ENCODE assay signal across 17 cellular contexts in genomic region chr20:25323486-25324246, GRCh38.
DNase-seq lines count a peak whose midpoint lies in the region; ATAC-seq and TF ChIP-seq lines count a peak whose summit lies in the region.
"Had no signal": no experiment of that assay in that cellular context is flagged by ENCODE, and none has a peak within 500 bp of the region (broad histone marks: within the 10 kb centered on the region; RNA-seq: fewer than 3 reads in every experiment).

No MANE protein-coding gene starts in this region.

- no peaks in the 10 kb centered on the region for H3K27me3 Mint-ChIP-seq in H9 (ENCODE audit: low read depth)
- no peaks in the 10 kb centered on the region for H3K27me3 Mint-ChIP-seq in effector memory CD8-positive, alpha-beta T cell
- H3K27me3 Mint-ChIP-seq: T-cell had no signal

- peaks cover 17 to 48% (median 31%) of the 10 kb centered on the region in 11 experiments for H3K36me3 ChIP-seq in BLaER1 treated with 17β-estradiol and CSF1 and Interleukin-3, amounts not matched to agents 10 nM and 100 nM
- H3K36me3 ChIP-seq in mesenchymal stem cell (ENCODE audit: control insufficient read depth in 1 of 2, insufficient read depth in 2 of 2, low read depth in 1 of 2, low read length in 2 of 2): peaks cover 26 to 41% of the 10 kb centered on the region in 2 experiments

- no peak for ATAC-seq in effector memory CD8-positive, alpha-beta T cell (replicated peaks)
- no peak for ATAC-seq in activated naive CD4-positive, alpha-beta T cell treated with anti-CD3 and anti-CD28 coated beads, Interleukin-2, amount 50 U/mL, for 72 hours
- ATAC-seq: T-cell had no signal

- H3K79me1 ChIP-seq in H9 (ENCODE audit: insufficient read depth, low read depth, low read length, poor library complexity, severe bottlenecking) (peaks cover 3% of the 10 kb centered on the region), mesenchymal stem cell (replicated peaks; ENCODE audit: low read length, poor library complexity, severe bottlenecking) (peaks cover 60% of the 10 kb centered on the region)

- H2BK120ac ChIP-seq in H9 (ENCODE audit: low read depth, low read length, poor library complexity, severe bottlenecking) (no peak overlapping the region), mesenchymal stem cell (ENCODE audit: low read depth, low read length) (no peak overlapping the region)

- H3K4me2 ChIP-seq in BLaER1 treated with 17β-estradiol and CSF1 and Interleukin-3, amounts not matched to agents 10 nM and 100 nM: peak overlapping the region; percentile 15 to 90 (median 46); a peak in 21 of 22 replicates
- H3K4me2 ChIP-seq in H9 (ENCODE audit: insufficient read depth, insufficient read length, low read length) (no peak overlapping the region), mesenchymal stem cell (ENCODE audit: low read length, poor library complexity, severe bottlenecking) (no peak overlapping the region)
- H3K4me2 ChIP-seq: KMS-11 had no signal

- H2BK12ac ChIP-seq in H9 (ENCODE audit: insufficient read length, low read depth, low read length) (no peak overlapping the region), mesenchymal stem cell (ENCODE audit: low read length in 2 of 2) (no peak overlapping the region)

- H3T11ph ChIP-seq in H9 (ENCODE audit: low read length): no peak overlapping the region

- H3K14ac ChIP-seq in H9 (ENCODE audit: insufficient read depth, low read length) (no peak overlapping the region; the same call in 1 of the 2 replicates), mesenchymal stem cell (ENCODE audit: low read length in 2 of 2) (no peak overlapping the region)

- H2BK15ac ChIP-seq in H9 (ENCODE audit: low read depth, low read length) (no peak overlapping the region), mesenchymal stem cell (ENCODE audit: low read depth, poor library complexity, severe bottlenecking) (no peak overlapping the region)

- H3K4me3 ChIP-seq in BLaER1 treated with 17β-estradiol and CSF1 and Interleukin-3, amounts not matched to agents 10 nM and 100 nM: no peak overlapping the region
- no peak overlapping the region for H3K4me3 ChIP-seq in mesenchymal stem cell (ENCODE audit: insufficient read depth in 1 of 2, low read depth in 1 of 2, low read length in 2 of 2)
- H3K4me3 ChIP-seq: sigmoid colon had no signal

- H2AK5ac ChIP-seq in H9 (ENCODE audit: insufficient read length, low read length) (no peak overlapping the region), mesenchymal stem cell (ENCODE audit: low read length, severe bottlenecking) (no peak overlapping the region)

- H3K18ac ChIP-seq in H9 (ENCODE audit: insufficient read length, low read depth, low read length) (no peak overlapping the region), mesenchymal stem cell (ENCODE audit: low read depth in 1 of 2, low read length in 2 of 2) (no peak overlapping the region)

- no peak overlapping the region for H4K5ac ChIP-seq in H9 (ENCODE audit: insufficient read length, low read depth, low read length)

- H3K79me2 ChIP-seq in H9 (ENCODE audit: insufficient read depth, low read length): no peaks in the 10 kb centered on the region

- H3K27ac ChIP-seq in BLaER1 treated with 17β-estradiol and CSF1 and Interleukin-3, amounts not matched to agents 10 nM and 100 nM: peak overlapping the region in 9 of 11 experiments; percentile 4 to 76 (median 46); a peak in 12 of 22 replicates
- H3K27ac ChIP-seq in H9 (ENCODE audit: insufficient read length, low read depth, low read length): no peak overlapping the region
- no peak overlapping the region for H3K27ac ChIP-seq in mesenchymal stem cell (ENCODE audit: low read length, poor library complexity, severe bottlenecking)
- H3K27ac ChIP-seq: KMS-11, sigmoid colon had no signal

- peak overlapping the region in 2 of 3 experiments; percentile 74 to 80; a peak in 3 of 7 replicates for H3K27ac Mint-ChIP-seq in H9
- H3K27ac Mint-ChIP-seq in effector memory CD8-positive, alpha-beta T cell: peak overlapping the region; percentile 55 to 89
- H3K27ac Mint-ChIP-seq in activated naive CD4-positive, alpha-beta T cell treated with anti-CD3 and anti-CD28 coated beads, Interleukin-2, amount 50 U/mL, for 72 hours: peak overlapping the region in 1 of 2 donors; percentile 36
- H3K27ac Mint-ChIP-seq: T-cell had no signal

- no CpG with 5 or more reads among the region's 12 CpGs for whole genome bisulfite sequencing in H9 (ENCODE audit: extremely low coverage, insufficient read length, low lambda C conversion rate)
- 91% methylated on average over 12 of the region's 12 CpGs for WGBS in mesenchymal stem cell

- no peak for DNase-seq in H9
- DNase-seq in effector memory CD8-positive, alpha-beta T cell: no peak
- DNase-seq in mesenchymal stem cell: no peak
- DNase-seq in activated naive CD4-positive, alpha-beta T cell treated with anti-CD3 and anti-CD28 coated beads, Interleukin-2, amount 50 U/mL, for 72 hours (ENCODE audit: low spot score in 2 of 2): no peak
- DNase-seq in retina: no peak
- DNase-seq in NCI-H82 (lab: John Stamatoyannopoulos, UW): no peak
- DNase-seq in cerebellar nuclear complex (lab: John Stamatoyannopoulos, UW): no peak
- DNase-seq: activated CD4-positive, alpha-beta T cell treated with anti-CD3 and anti-CD28 coated beads for 48 hours; activated effector memory CD4-positive, alpha-beta T cell treated with Interleukin-2 at 50 U/mL for 16 hours; CD8-positive, alpha-beta memory T cell; DMS153; NCI-H146; sigmoid colon had no signal

- H3K9ac ChIP-seq in BLaER1 treated with 17β-estradiol and CSF1 and Interleukin-3, amounts not matched to agents 10 nM and 100 nM: peak overlapping the region in 2 of 11 experiments; percentile 26 to 30; a peak in 3 of 22 replicates
- no peak overlapping the region for H3K9ac ChIP-seq in H9 (ENCODE audit: extremely low read depth, insufficient read length, low read length)
- H3K9ac ChIP-seq in mesenchymal stem cell (ENCODE audit: low read length): no peak overlapping the region
- H3K9ac ChIP-seq: KMS-11 had no signal

- no peak overlapping the region for H3K56ac ChIP-seq in H9 (ENCODE audit: insufficient read length, low read depth, low read length)

- H2AFZ ChIP-seq in H9 (ENCODE audit: low read length): no peak overlapping the region
- H2AFZ ChIP-seq in mesenchymal stem cell (ENCODE audit: low read depth, low read length): no peak overlapping the region

- peak overlapping the region in 1 of 2 experiments; percentile 21; a peak in 1 of 5 replicates for H3K4me3 Mint-ChIP-seq in H9
- no peak overlapping the region for H3K4me3 Mint-ChIP-seq in effector memory CD8-positive, alpha-beta T cell
- H3K4me3 Mint-ChIP-seq: CD8-positive, alpha-beta memory T cell; neural crest cell; T-cell had no signal

- H3K4me1 Mint-ChIP-seq in H9: peaks cover 21 to 23% of the 10 kb centered on the region in 2 experiments
- peaks cover 23 to 27% of the 10 kb centered on the region in 2 donors for H3K4me1 Mint-ChIP-seq in effector memory CD8-positive, alpha-beta T cell (ENCODE audit: low read depth in 2 of 2)

- no peaks in the 10 kb centered on the region for H3K27me3 ChIP-seq in BLaER1 treated with 17β-estradiol and CSF1 and Interleukin-3, amounts not matched to agents 10 nM and 100 nM
- H3K27me3 ChIP-seq in H9 (ENCODE audit: insufficient read depth, low read length): no peaks in the 10 kb centered on the region
- no peaks in the 10 kb centered on the region for H3K27me3 ChIP-seq in mesenchymal stem cell (ENCODE audit: control insufficient read depth in 1 of 2, insufficient read depth in 1 of 2, low read length in 2 of 2)
- H3K27me3 ChIP-seq: sigmoid colon had no signal

- H2BK5ac ChIP-seq in H9 (ENCODE audit: insufficient read length, low read length) (no peak overlapping the region), mesenchymal stem cell (ENCODE audit: low read depth, low read length, poor library complexity, severe bottlenecking) (no peak overlapping the region)

- H4K91ac ChIP-seq in H9 (ENCODE audit: insufficient read length, low read depth, low read length): no peak overlapping the region
- peak overlapping the region; percentile 8 for H4K91ac ChIP-seq in mesenchymal stem cell (ENCODE audit: low read length)

- no peak overlapping the region for H2BK20ac ChIP-seq in H9 (ENCODE audit: low read depth, low read length, poor library complexity, severe bottlenecking)

- H3K4ac ChIP-seq in H9 (ENCODE audit: low read depth, low read length) (no peak overlapping the region), mesenchymal stem cell (ENCODE audit: low read depth in 1 of 2, low read length in 2 of 2) (no peak overlapping the region)

- H3K9me3 ChIP-seq in BLaER1 treated with 17β-estradiol and CSF1 and Interleukin-3, amounts not matched to agents 10 nM and 100 nM (replicated peaks in 1 of 11): no peaks in the 10 kb centered on the region
- H3K9me3 ChIP-seq in H9 (ENCODE audit: control insufficient read depth, low read depth, low read length): no peaks in the 10 kb centered on the region
- no peaks in the 10 kb centered on the region for H3K9me3 ChIP-seq in mesenchymal stem cell (ENCODE audit: control insufficient read depth, low read length)
- H3K9me3 ChIP-seq: sigmoid colon had no signal

- H3K36me3 Mint-ChIP-seq in H9 (ENCODE audit: insufficient read depth in 1 of 3, low read depth in 3 of 3): peaks cover 12 to 28% (median 20%) of the 10 kb centered on the region in 3 experiments; a peak in 6 of 7 replicates
- H3K36me3 Mint-ChIP-seq in effector memory CD8-positive, alpha-beta T cell (ENCODE audit: insufficient read depth): peaks cover 3% of the 10 kb centered on the region
- no peaks in the 10 kb centered on the region for H3K36me3 Mint-ChIP-seq in activated naive CD4-positive, alpha-beta T cell treated with anti-CD3 and anti-CD28 coated beads, Interleukin-2, amount 50 U/mL, for 72 hours

- no peaks in the 10 kb centered on the region for H3K23me2 ChIP-seq in H9 (ENCODE audit: insufficient read length, low read depth, low read length, poor library complexity, severe bottlenecking)

- peaks cover 41 to 97% (median 51%) of the 10 kb centered on the region in 10 experiments for H3K4me1 ChIP-seq in BLaER1 treated with 17β-estradiol and CSF1 and Interleukin-3, amounts not matched to agents 10 nM and 100 nM
- H3K4me1 ChIP-seq in H9 (ENCODE audit: insufficient read depth, low read length): peaks cover 6% of the 10 kb centered on the region
- peaks cover 13% of the 10 kb centered on the region for H3K4me1 ChIP-seq in mesenchymal stem cell (ENCODE audit: control insufficient read depth, insufficient read depth, low read depth, low read length)

- H4K20me1 ChIP-seq in BLaER1 treated with 17β-estradiol and CSF1 and Interleukin-3, amounts not matched to agents 10 nM and 100 nM: peaks cover 0 to 29% (median 0%) of the 10 kb centered on the region in 11 experiments; a peak in 6 of 22 replicates
- no peaks in the 10 kb centered on the region for H4K20me1 ChIP-seq in H9 (ENCODE audit: control insufficient read depth, insufficient read depth, insufficient read length)

- H4K8ac ChIP-seq in H9 (replicated peaks; ENCODE audit: insufficient read length, low read depth, low read length) (no peak overlapping the region), mesenchymal stem cell (ENCODE audit: low read length) (no peak overlapping the region)

- no peaks in the 10 kb centered on the region for H3K9me3 Mint-ChIP-seq in H9
- no peaks in the 10 kb centered on the region for H3K9me3 Mint-ChIP-seq in effector memory CD8-positive, alpha-beta T cell
- no peaks in the 10 kb centered on the region for H3K9me3 Mint-ChIP-seq in activated naive CD4-positive, alpha-beta T cell treated with anti-CD3 and anti-CD28 coated beads, Interleukin-2, amount 50 U/mL, for 72 hours
- H3K9me3 Mint-ChIP-seq: CD8-positive, alpha-beta memory T cell; neural crest cell; T-cell had no signal

- H3K23ac ChIP-seq in H9 (ENCODE audit: insufficient read length, low read depth, low read length) (no peak overlapping the region), mesenchymal stem cell (ENCODE audit: low read length in 2 of 2) (no peak overlapping the region)

- TF ChIP-seq CTCF in H9 (conservative IDR thresholded peaks at IDR 0.05): no peak

Comparison
In these comparisons a context has a peak if more than half of its experiments do, and no peak if none do; other contexts are left out.
1. H3K27ac ChIP-seq: peak in BLaER1 treated with 17β-estradiol and CSF1 and Interleukin-3, amounts not matched to agents 10 nM and 100 nM (9 of 11); none in H9 (single experiment) and mesenchymal stem cell (single experiment).
2. H3K4me2 ChIP-seq: peak in BLaER1 treated with 17β-estradiol and CSF1 and Interleukin-3, amounts not matched to agents 10 nM and 100 nM (11 of 11); none in H9 (single experiment) and mesenchymal stem cell (single experiment).